Comparison of ENCODE assay signal across 34 cellular contexts in genomic region chr2:32723467-32724079, GRCh38.
"Had no signal": no experiment of that assay in that cellular context is flagged by ENCODE, and none has a peak within 500 bp of the region (broad histone marks: within the 10 kb centered on the region; RNA-seq: fewer than 3 reads in every experiment).

No MANE protein-coding gene starts in this region.

- H3K27me3 ChIP-seq: MG63 had no signal

- DNase-seq: Karpas-422, Kasumi-1, MG63, MM.1S, MV-4-11, NCI-H1048, NCI-H1092, NCI-H1092 treated with DMSO at 0.1 percent for 48 hours, NCI-H1105, NCI-H1105 treated with DMSO at 0.1 percent for 48 hours, NCI-H1417, NCI-H1417 treated with DMSO at 0.1 percent for 48 hours, NCI-H1436, NCI-H1436 treated with DMSO at 0.1 percent for 48 hours, NCI-H146, NCI-H1694, NCI-H1694 treated with DMSO at 0.1 percent for 48 hours, NCI-H187, NCI-H187 treated with DMSO at 0.1 percent for 48 hours, NCI-H1930, NCI-H2029, NCI-H2029 treated with DMSO at 0.1 percent for 48 hours, NCI-H2081, NCI-H2081 treated with DMSO at 0.1 percent for 48 hours, NCI-H2107, NCI-H2171, NCI-H2171 treated with DMSO at 0.1 percent for 48 hours, NCI-H2227 treated with DMSO at 0.1 percent for 48 hours, NCI-H226, NCI-H345, NCI-H446, NCI-H446 treated with DMSO at 0.1 percent for 48 hours, NCI-H510A, NCI-H510A treated with DMSO at 0.1 percent for 48 hours had no signal

- H3K9me3 ChIP-seq: MG63 had no signal

- H3K4me3 ChIP-seq: MG63 had no signal
